In the genomic region with DNA sequence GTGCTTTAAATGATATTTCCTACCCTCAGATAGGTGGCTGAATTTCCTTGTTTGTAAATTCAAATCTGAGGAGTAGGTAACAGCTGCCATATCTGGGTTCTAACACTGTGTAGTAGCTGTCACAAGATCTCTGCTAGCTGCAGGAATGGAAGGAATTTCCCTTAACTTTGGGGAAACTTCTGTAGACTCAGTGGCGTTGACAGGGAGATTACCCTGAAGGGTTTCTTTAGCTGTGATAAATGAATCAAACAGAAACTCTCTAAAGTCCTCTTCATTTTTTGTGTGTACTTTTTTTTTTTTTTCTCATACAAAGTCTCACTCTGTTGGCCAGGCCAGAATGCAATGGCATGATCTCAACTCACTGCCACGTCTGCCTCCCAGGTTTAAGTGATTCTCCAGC, we compare ENCODE assay signal across 12 cellular contexts. TPM values are rescaled to one million over a fixed set of nuclear protein-coding genes. Genes with fewer than 3 reads are reported as not detected.
DNase-seq lines count a peak whose midpoint lies in the region; ATAC-seq and TF ChIP-seq lines count a peak whose summit lies in the region.
"Had no signal": no experiment of that assay in that cellular context is flagged by ENCODE, and none has a peak within 500 bp of the region (broad histone marks: within the 10 kb centered on the region; RNA-seq: fewer than 3 reads in every experiment).

No MANE protein-coding gene starts in this region.

- H3K9me3 ChIP-seq in breast epithelium = no peaks in the 10 kb centered on the region

- no peaks in the 10 kb centered on the region for H3K36me3 ChIP-seq in breast epithelium
- H3K36me3 ChIP-seq in brain microvascular endothelial cell (replicated peaks) = no peaks in the 10 kb centered on the region

- H3K4me3 Mint-ChIP-seq in MCF 10A (ENCODE audit: unreplicated experiment) = no peak overlapping the region
- H3K4me3 Mint-ChIP-seq: B cell had no signal

- in situ Hi-C loops in brain microvascular endothelial cell (cut with HindIII; ENCODE audit: low pct_ligation_motif_present, low sequenced_read_pairs) = no loop called here

- no peaks in the 10 kb centered on the region for H3K4me1 ChIP-seq in breast epithelium

- H3K36me3 Mint-ChIP-seq in MCF 10A (ENCODE audit: insufficient read depth, unreplicated experiment) = no peaks in the 10 kb centered on the region

- H3K27ac ChIP-seq in breast epithelium (no peak overlapping the region), brain microvascular endothelial cell (peak overlapping the region; percentile 96)

- H3K4me3 ChIP-seq in breast epithelium (no peak overlapping the region), brain microvascular endothelial cell (ENCODE audit: low read depth, low read length) (no peak overlapping the region)

- H3K27me3 ChIP-seq in breast epithelium = no peaks in the 10 kb centered on the region
- H3K27me3 ChIP-seq in brain microvascular endothelial cell (replicated peaks) = no peaks in the 10 kb centered on the region

- POLR2A ChIA-PET in MCF 10A (lab: Yijun Ruan, JAX) = interaction anchor here (0.8 to 2.3 kb wide), 9 partner anchors 8 to 278 kb away, joined by 3 to 11 read pairs (median 4); no protein-coding TSS in a partner anchor

- DNase-seq in MCF 10A (ENCODE audit: unreplicated experiment) (no peak), breast epithelium (ENCODE audit: low spot score in 2 of 2) (no peak), brain microvascular endothelial cell (peak; percentile 45), midbrain (lab: John Stamatoyannopoulos, UW) (no peak), DMS114 treated with DMSO at 0.1 percent for 48 hours (lab: John Stamatoyannopoulos, UW; ENCODE audit: unreplicated experiment) (no peak)
- no peak for DNase-seq in activated CD8-positive, alpha-beta memory T cell treated with anti-CD3 and anti-CD28 coated beads, Interleukin-2, amount 50 U/mL, for 4 hours
- DNase-seq: activated CD4-positive, alpha-beta T cell treated with anti-CD3 and anti-CD28 coated beads for 1 hour; hypothalamus; naive thymus-derived CD4-positive, alpha-beta T cell had no signal

- peak; percentile 49 for ATAC-seq in HG03066 (IDR thresholded peaks at IDR 0.05; ENCODE audit: low read depth, unreplicated experiment)
- ATAC-seq in HG03097 (IDR thresholded peaks at IDR 0.05; ENCODE audit: low FRiP score, unreplicated experiment) = no peak
- ATAC-seq: naive thymus-derived CD4-positive, alpha-beta T cell had no signal

- H3K4me1 Mint-ChIP-seq in MCF 10A (ENCODE audit: insufficient read depth, unreplicated experiment) = peaks cover 28% of the 10 kb centered on the region

- TF ChIP-seq POLR2A in breast epithelium (IDR thresholded peaks at IDR 0.05) = no peak

- H3K27me3 Mint-ChIP-seq in MCF 10A (ENCODE audit: insufficient read depth, unreplicated experiment) = no peaks in the 10 kb centered on the region
- H3K27me3 Mint-ChIP-seq: B cell; naive thymus-derived CD4-positive, alpha-beta T cell had no signal

- peak overlapping the region; percentile 96 for H3K27ac Mint-ChIP-seq in MCF 10A (ENCODE audit: low read depth, unreplicated experiment)
- H3K27ac Mint-ChIP-seq: B cell had no signal

- BruUV-seq in MCF 10A (replicated peaks; lab: Mats Ljungman, UMichigan) = no TSS peak

- CTCF ChIA-PET in MCF 10A (lab: Yijun Ruan, JAX) = interaction anchor here (0.6 to 2.2 kb wide), 4 partner anchors 14 to 58 kb away, joined by 3 to 13 read pairs (median 4); no protein-coding TSS in a partner anchor

- peaks cover 8% of the 10 kb centered on the region for H3K9me3 Mint-ChIP-seq in MCF 10A (ENCODE audit: unreplicated experiment)

- intact Hi-C loops in MCF 10A (cut with micrococcal nuclease) (loop anchor here (2.0 to 10.0 kb wide), 3 partner anchors 29 to 103 kb away; no protein-coding TSS in a partner anchor), breast epithelium (cut with DNase I; ENCODE audit: low total_unique reads) (no loop called here)

- TF ChIP-seq CTCF in MCF 10A (IDR thresholded peaks at IDR 0.05; ENCODE audit: unreplicated experiment) = no peak
- no peak for TF ChIP-seq CTCF in breast epithelium (IDR thresholded peaks at IDR 0.05)
- TF ChIP-seq CTCF in brain microvascular endothelial cell (IDR thresholded peaks at IDR 0.05; ENCODE audit: low read depth, low read length, missing control alignments) = no peak

RNA-seq across cellular contexts. Expression of a gene that starts 5.3 kb away (rescaled TPM):
- total RNA-seq in MCF 10A (2022) (not detected in 2 replicates), breast epithelium (1 to 10 TPM; 5.0 to 6.6 (median 5.1) TPM)

RNA-seq across cellular contexts. Expression of a gene that starts 26.0 kb away (rescaled TPM):
- total RNA-seq in MCF 10A (2022) (32.4 and 34.0 TPM in 2 replicates), breast epithelium (10 to 100 TPM in 2 of 3 donors, 1 to 10 TPM in 1; 9.2 to 14.4 (median 12.9) TPM)
